Comparison of ENCODE assay signal across 1 cellular context in the genomic region with DNA sequence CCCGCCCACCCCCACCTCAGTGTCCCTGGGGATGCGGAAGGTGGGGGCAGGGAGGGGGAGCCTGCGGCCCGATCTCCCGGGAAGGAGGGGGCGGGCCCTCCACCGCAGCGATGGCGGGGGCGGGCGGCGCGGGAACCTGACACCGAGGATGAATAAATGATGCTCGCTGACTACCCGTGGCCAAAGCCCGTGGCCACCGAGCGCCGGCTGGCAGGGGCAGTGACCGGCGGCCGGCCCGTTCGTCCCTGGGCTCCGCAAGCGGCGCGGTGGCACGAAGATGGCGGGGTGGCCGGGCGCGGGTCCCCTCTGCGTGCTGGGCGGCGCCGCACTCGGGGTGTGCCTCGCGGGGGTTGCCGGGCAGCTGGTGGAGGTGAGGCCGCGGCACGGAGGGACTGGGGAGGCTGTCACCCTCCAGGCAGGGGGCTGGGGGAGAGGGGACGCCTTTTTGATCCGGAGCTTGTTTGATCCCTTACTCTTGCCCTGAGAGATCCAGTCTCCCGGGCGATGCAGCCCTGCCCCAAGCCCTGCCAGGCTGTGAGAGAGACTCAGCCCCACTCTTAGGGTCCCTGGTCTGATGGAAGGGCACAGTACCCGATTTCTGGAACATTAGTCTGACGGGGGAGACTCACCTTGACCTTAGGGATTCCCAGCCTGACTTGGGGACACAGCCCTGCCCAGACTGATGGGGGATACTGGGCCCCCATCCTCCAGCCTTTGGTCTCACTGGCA.
TF ChIP-seq lines count a peak whose summit lies in the region.

A gene with protein sequence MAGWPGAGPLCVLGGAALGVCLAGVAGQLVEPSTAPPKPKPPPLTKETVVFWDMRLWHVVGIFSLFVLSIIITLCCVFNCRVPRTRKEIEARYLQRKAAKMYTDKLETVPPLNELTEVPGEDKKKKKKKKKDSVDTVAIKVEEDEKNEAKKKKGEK (plus strand): TSS at position 182 of the 729 bp plus-strand sequence. CDS start 96 bp downstream, at position 278.

TF ChIP-seq in endothelial cell of umbilical vein, 7 proteins besides CTCF, POLR2A, EP300 and RAD21:
- TF ChIP-seq MYC (IDR thresholded peaks at IDR 0.05; ENCODE audit: low read depth, low read length) (no peak), EZH2 (IDR thresholded peaks at IDR 0.05; ENCODE audit: borderline replicate concordance, low read depth, low read length, severe bottlenecking) (peak; percentile 35)
TF ChIP-seq in endothelial cell of umbilical vein: peak in this region for 1.
